ENCODE assay signal across 18 cellular contexts in the genomic region with DNA sequence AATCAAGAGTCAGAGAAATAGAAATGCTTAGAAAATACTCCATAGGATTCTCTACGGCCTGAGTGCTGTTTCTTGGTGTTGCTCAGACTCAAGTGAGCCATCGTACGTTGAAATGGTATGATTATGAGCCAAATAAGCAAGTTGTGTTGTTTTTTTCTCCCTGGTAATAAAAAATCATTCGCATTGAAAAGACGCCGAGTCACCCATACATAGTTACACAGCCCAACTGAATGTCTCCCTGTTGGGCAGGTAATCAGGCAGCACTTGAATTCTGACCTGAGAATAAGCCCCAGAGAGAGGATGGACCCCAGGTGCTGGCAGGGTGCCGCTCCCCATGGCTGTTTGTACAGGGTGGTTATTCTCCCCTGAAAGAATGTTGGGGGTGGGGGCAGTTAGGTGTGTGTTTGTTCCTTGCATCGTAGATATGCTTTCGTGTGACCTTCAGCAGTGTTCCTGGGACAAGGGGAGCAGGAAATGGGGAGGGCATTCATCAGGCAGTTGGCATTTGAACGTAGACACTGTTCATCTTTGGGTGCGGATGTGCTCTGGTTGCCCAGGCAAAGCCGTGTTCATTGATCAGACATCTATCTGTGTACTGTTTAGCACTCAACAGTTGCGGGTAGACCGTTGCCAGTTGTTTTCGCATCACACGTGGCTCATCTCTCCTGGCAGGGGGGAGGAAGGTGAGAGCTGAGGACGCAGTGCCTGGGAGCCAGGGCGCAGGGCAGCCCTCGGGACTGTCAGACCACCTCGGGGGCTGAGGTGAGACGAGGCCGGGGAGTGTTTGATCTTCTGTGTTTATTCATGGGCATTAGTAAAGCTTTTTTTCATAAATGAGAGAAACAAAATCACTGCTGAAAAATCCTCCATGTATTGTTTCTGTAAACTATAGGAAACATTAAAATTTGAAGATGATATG. TPM values are rescaled to one million over a fixed set of nuclear protein-coding genes. Genes with fewer than 3 reads are reported as not detected.
DNase-seq lines count a peak whose midpoint lies in the region; ATAC-seq, FAIRE-seq and TF ChIP-seq lines count a peak whose summit lies in the region.
"Had no signal": no experiment of that assay in that cellular context is flagged by ENCODE, and none has a peak within 500 bp of the region (broad histone marks: within the 10 kb centered on the region; RNA-seq: fewer than 3 reads in every experiment).

No MANE protein-coding gene starts in this region.

- TF ChIP-seq RAD21 in A549 (conservative IDR thresholded peaks at IDR 0.05 in 1 of 2, IDR thresholded peaks at IDR 0.05 in 1 of 2): peak in 1 of 2 experiments; percentile 27; a peak in 1 of 5 replicates
- no peak for TF ChIP-seq RAD21 in HepG2 (CRISPR knock-in tag; IDR thresholded peaks at IDR 0.05)

- H3K4me1 ChIP-seq in A549 (peaks cover 76% of the 10 kb centered on the region), HUES6 (ENCODE audit: control insufficient read depth, insufficient read depth, low read length) (peaks cover 22% of the 10 kb centered on the region), body of pancreas (peaks cover 25% of the 10 kb centered on the region), HepG2 (ENCODE audit: insufficient read depth, low read length) (peaks cover 57% of the 10 kb centered on the region)

- no peaks in the 10 kb centered on the region for H3K36me3 Mint-ChIP-seq in activated T-helper 1 cell treated with anti-CD3 and anti-CD28 coated beads, Interleukin-12 subunit alpha, Interleukin-12 subunit beta, Interleukin-2, Interleukin-4 antibody, amounts not matched to agents 30 ng/mL and 10 ng/mL and 1 ng/mL, durations not matched to agents 14 hours and 24 hours and 36 hours (ENCODE audit: low read depth)

- ATAC-seq in A549 (peak; percentile 42 to 75; a peak in 5 of 6 replicates), body of pancreas (peak; percentile 51), HepG2 (peak; percentile 17; the same call in 2 of the 3 replicates), sciatic nerve (no peak)

- no peak overlapping the region for H2AFZ ChIP-seq in HepG2 (ENCODE audit: low read length)

- no peak for TF ChIP-seq CTCF in A549 (IDR thresholded peaks at IDR 0.05)
- TF ChIP-seq CTCF in body of pancreas (IDR thresholded peaks at IDR 0.05): no peak
- no peak for TF ChIP-seq CTCF in HepG2 (CRISPR knock-in tag; IDR thresholded peaks at IDR 0.05)

- WGBS in A549 (ENCODE audit: missing lambda C conversion rate): 3% methylated on average over 22 of the region's 22 CpGs
- WGBS in body of pancreas, 2 donors: 66 to 68% methylated on average over 20 to 22 of the region's 22 CpGs
- 72% methylated on average over 22 of the region's 22 CpGs for WGBS in HepG2 (ENCODE audit: low lambda C conversion rate)

- H3K4me3 ChIP-seq in A549 (peak overlapping the region; percentile 17; the same call in 1 of the 3 replicates), HUES6 (ENCODE audit: low read depth, low read length) (no peak overlapping the region), body of pancreas (no peak overlapping the region), HepG2 (replicated peaks in 1 of 3; ENCODE audit: insufficient read depth in 1 of 3, low read depth in 2 of 3, low read length in 3 of 3) (no peak overlapping the region)
- H3K4me3 ChIP-seq: Peyer's patch had no signal

- in situ Hi-C loops in HepG2 (cut with HindIII; ENCODE audit: extremely low pct_ligation_motif_present, low pct_unique_long_range_greater_than_20kb): no loop called here

- TF ChIP-seq EP300 in A549 (IDR thresholded peaks at IDR 0.05) (peak; percentile 53 to 91; a peak in 3 of 5 replicates), HepG2 (IDR thresholded peaks at IDR 0.05; ENCODE audit: low read depth in 2 of 2, low read length in 2 of 2) (no peak), HepG2 (CRISPR knock-in tag; IDR thresholded peaks at IDR 0.05; ENCODE audit: borderline replicate concordance) (peak; percentile 80)

- peaks cover 2% of the 10 kb centered on the region for H3K27me3 Mint-ChIP-seq in activated T-helper 1 cell treated with anti-CD3 and anti-CD28 coated beads, Interleukin-12 subunit alpha, Interleukin-12 subunit beta, Interleukin-2, Interleukin-4 antibody, amounts not matched to agents 30 ng/mL and 10 ng/mL and 1 ng/mL, durations not matched to agents 14 hours and 24 hours and 36 hours (ENCODE audit: insufficient read depth)

- POLR2A ChIA-PET in A549 (lab: Yijun Ruan, JAX): no interaction called here
- POLR2A ChIA-PET in HepG2 (lab: Yijun Ruan, JAX): no interaction called here

- peak; percentile 62 to 90 for DNase-seq in A549 (ENCODE audit: low read depth in 1 of 2, low spot score in 1 of 2)
- DNase-seq in body of pancreas: peak; percentile 38 to 60 (median 50)
- DNase-seq in HepG2 (ENCODE audit: low spot score): peak; percentile 83
- no peak for DNase-seq in stimulated activated CD4-positive, alpha-beta T cell treated with anti-CD3 and anti-CD28 coated beads, Interleukin-12 subunit alpha, Interleukin-12 subunit beta, amount 100 ng/mL, for 4 hours
- no peak for DNase-seq in GM12892 (ENCODE audit: insufficient read length)
- DNase-seq in sciatic nerve (ENCODE audit: low spot score): no peak
- DNase-seq in activated T-helper 1 cell treated with anti-CD3 and anti-CD28 coated beads, Interleukin-12 subunit alpha, Interleukin-12 subunit beta, Interleukin-2, Interleukin-4 antibody, amounts not matched to agents 30 ng/mL and 10 ng/mL and 1 ng/mL, durations not matched to agents 14 hours and 24 hours and 36 hours (ENCODE audit: low spot score): no peak
- DNase-seq: C1 segment of cervical spinal cord, DMS53, Kasumi-1, NCI-H1417, NCI-H1930, NCI-H2171, NCI-H82, Peyer's patch, SHP77 had no signal

- H3K9me3 Mint-ChIP-seq in activated T-helper 1 cell treated with anti-CD3 and anti-CD28 coated beads, Interleukin-12 subunit alpha, Interleukin-12 subunit beta, Interleukin-2, Interleukin-4 antibody, amounts not matched to agents 30 ng/mL and 10 ng/mL and 1 ng/mL, durations not matched to agents 14 hours and 24 hours and 36 hours: no peaks in the 10 kb centered on the region

- H3K79me2 ChIP-seq in HepG2 (ENCODE audit: insufficient read depth, low read length): no peaks in the 10 kb centered on the region

- H3K9me3 ChIP-seq in A549: no peaks in the 10 kb centered on the region
- no peaks in the 10 kb centered on the region for H3K9me3 ChIP-seq in HUES6 (ENCODE audit: control insufficient read depth, insufficient read depth, low read depth, low read length)
- H3K9me3 ChIP-seq in body of pancreas: no peaks in the 10 kb centered on the region
- H3K9me3 ChIP-seq in HepG2 (ENCODE audit: low read length): no peaks in the 10 kb centered on the region
- H3K9me3 ChIP-seq: Peyer's patch had no signal

- CTCF ChIA-PET in A549 (lab: Yijun Ruan, JAX) (no interaction called here), HepG2 (lab: Yijun Ruan, JAX; ENCODE audit: low intra/inter-chr PET ratio, low total read pairs) (no interaction called here)

- H3K27ac Mint-ChIP-seq in activated T-helper 1 cell treated with anti-CD3 and anti-CD28 coated beads, Interleukin-12 subunit alpha, Interleukin-12 subunit beta, Interleukin-2, Interleukin-4 antibody, amounts not matched to agents 30 ng/mL and 10 ng/mL and 1 ng/mL, durations not matched to agents 14 hours and 24 hours and 36 hours: no peak overlapping the region

- H3K27me3 ChIP-seq in HUES6 (ENCODE audit: control insufficient read depth, insufficient read depth, low read length) (no peaks in the 10 kb centered on the region), body of pancreas (no peaks in the 10 kb centered on the region), HepG2 (ENCODE audit: control insufficient read depth in 1 of 2, insufficient read depth in 2 of 2, low read length in 2 of 2) (no peaks in the 10 kb centered on the region; a peak in 1 of 5 replicates)
- H3K27me3 ChIP-seq: Peyer's patch had no signal

- no peaks in the 10 kb centered on the region for H3K4me1 Mint-ChIP-seq in activated T-helper 1 cell treated with anti-CD3 and anti-CD28 coated beads, Interleukin-12 subunit alpha, Interleukin-12 subunit beta, Interleukin-2, Interleukin-4 antibody, amounts not matched to agents 30 ng/mL and 10 ng/mL and 1 ng/mL, durations not matched to agents 14 hours and 24 hours and 36 hours (ENCODE audit: low read depth)

- FAIRE-seq in A549 (lab: Jason Lieb, UNC) (peak; percentile 46), HepG2 (lab: Jason Lieb, UNC) (peak; percentile 57), GM12892 (lab: Jason Lieb, UNC) (no peak)

- peak overlapping the region; percentile 91 to 98 for H3K27ac ChIP-seq in A549
- H3K27ac ChIP-seq in HUES6 (ENCODE audit: low read depth, low read length): 0 out of 2 replicates have a peak overlapping the region, but pooled peaks have one; percentile 12
- H3K27ac ChIP-seq in body of pancreas: peak overlapping the region; percentile 12 to 70 (median 42)
- H3K27ac ChIP-seq in HepG2 (ENCODE audit: extremely low read length, insufficient read depth, low read length): no peak overlapping the region
- H3K27ac ChIP-seq: HL-60, Peyer's patch had no signal

- TF ChIP-seq POLR2A in A549 (IDR thresholded peaks at IDR 0.05; ENCODE audit: low read length) (no peak), body of pancreas (IDR thresholded peaks at IDR 0.05) (no peak), HepG2 (IDR thresholded peaks at IDR 0.05; ENCODE audit: insufficient read depth in 1 of 2, low read depth in 2 of 2, low read length in 2 of 2) (no peak), GM12892 (IDR thresholded peaks at IDR 0.05; ENCODE audit: low read depth, low read length) (no peak)

- no TSS peak for BruUV-seq in HepG2 (replicated peaks; lab: Mats Ljungman, UMichigan)

- H4K20me1 ChIP-seq in HepG2 (ENCODE audit: insufficient read depth, low read length): no peaks in the 10 kb centered on the region

- no peak overlapping the region for H3K4me3 Mint-ChIP-seq in activated T-helper 1 cell treated with anti-CD3 and anti-CD28 coated beads, Interleukin-12 subunit alpha, Interleukin-12 subunit beta, Interleukin-2, Interleukin-4 antibody, amounts not matched to agents 30 ng/mL and 10 ng/mL and 1 ng/mL, durations not matched to agents 14 hours and 24 hours and 36 hours

- H3K9ac ChIP-seq in HUES6 (ENCODE audit: low read length): no peak overlapping the region
- H3K9ac ChIP-seq in HepG2 (ENCODE audit: insufficient read depth, low read depth, low read length): no peak overlapping the region; the same call in 1 of the 2 replicates

- peaks cover 20% of the 10 kb centered on the region for H3K36me3 ChIP-seq in HUES6 (ENCODE audit: control insufficient read depth, insufficient read depth, low read length)
- no peaks in the 10 kb centered on the region for H3K36me3 ChIP-seq in body of pancreas (replicated peaks in 1 of 2; ENCODE audit: insufficient read depth in 1 of 2, low read depth in 2 of 2)
- no peaks in the 10 kb centered on the region; a peak in 1 of 5 replicates for H3K36me3 ChIP-seq in HepG2 (replicated peaks in 1 of 2; ENCODE audit: control insufficient read depth in 1 of 2, insufficient read depth in 2 of 2, low read length in 2 of 2)
- H3K36me3 ChIP-seq: Peyer's patch had no signal

- H3K4me2 ChIP-seq in A549: peak overlapping the region; percentile 85
- H3K4me2 ChIP-seq in HepG2 (ENCODE audit: low read depth, low read length): no peak overlapping the region

- intact Hi-C loops in body of pancreas (cut with DNase I): no loop called here
- intact Hi-C loops in HepG2 (cut with micrococcal nuclease; ENCODE audit: unreplicated experiment): no loop called here
- intact Hi-C loops in sciatic nerve (cut with DNase I): no loop called here
- intact Hi-C loops in activated T-helper 1 cell treated with anti-CD3 and anti-CD28 coated beads, Interleukin-12 subunit alpha, Interleukin-12 subunit beta, Interleukin-2, Interleukin-4 antibody, amounts not matched to agents 30 ng/mL and 10 ng/mL and 1 ng/mL, durations not matched to agents 14 hours and 24 hours and 36 hours (cut with micrococcal nuclease): no loop called here

RNA-seq across cellular contexts. Expression of gene MTCL1, which starts 27.3 kb away (rescaled TPM):
- 43.6 and 44.4 TPM in 2 replicates for polyA plus RNA-seq in A549 (2011; rRNA removed)
- 37.2 and 44.0 TPM in 2 replicates for polyA plus RNA-seq in A549 (2012; cell fraction: cytosol; rRNA removed)
- polyA plus RNA-seq in A549 (2012; cell fraction: nucleus; rRNA removed): 153 and 157 TPM in 2 replicates
- polyA plus RNA-seq in A549 (2017; fragmentation: RNase III; extraction: RNeasy Plus Mini Kit Qiagen cat#74134 plus additional on column Dnase treatment): 48.6 to 56.0 TPM (median 49.6 TPM) in 3 replicates
- polyA minus RNA-seq in A549 (2011; rRNA and poly(A)+ RNA removed): 66.2 and 67.8 TPM in 2 replicates
- 10 to 100 TPM; 15.3 to 27.7 TPM for total RNA-seq in body of pancreas
- total RNA-seq in HepG2 (2016; rRNA removed; fragmentation: Illumina TruSeq; extraction: Trizol): 1.5 and 3.1 TPM in 2 replicates
- 13.2 and 14.6 TPM in 2 replicates for total RNA-seq in HepG2 (2016; cell fraction: cytosol; rRNA removed; fragmentation: Illumina TruSeq; extraction: Trizol; ENCODE audit: low read depth)
- 1.3 and 2.8 TPM in 2 replicates for total RNA-seq in HepG2 (2016; cell fraction: insoluble cytoplasmic fraction; rRNA removed; fragmentation: Illumina TruSeq; extraction: Trizol)
- total RNA-seq in HepG2 (2016; cell fraction: membrane; rRNA removed; fragmentation: Illumina TruSeq; extraction: Trizol): 3.0 and 3.1 TPM in 2 replicates
- 3.9 and 5.1 TPM in 2 replicates for total RNA-seq in HepG2 (2016; cell fraction: nucleus; rRNA removed; fragmentation: Illumina TruSeq; extraction: Trizol)
- polyA plus RNA-seq in HepG2 (2011; rRNA removed): 2.0 and 3.2 TPM in 2 replicates
- polyA plus RNA-seq in HepG2 (2011; cell fraction: cytosol; rRNA removed): 1.5 and 2.5 TPM in 2 replicates
- 6.4 and 11.2 TPM in 2 replicates for polyA plus RNA-seq in HepG2 (2011; cell fraction: nucleus; rRNA removed)
- 1.3 and 1.7 TPM in 2 replicates for polyA plus RNA-seq in HepG2 (2012)
- 0.06 and 0.15 TPM in 2 replicates for polyA plus RNA-seq in HepG2 (2016; cell fraction: cytosol; fragmentation: Illumina TruSeq; extraction: Trizol; ENCODE audit: low read depth)
- polyA plus RNA-seq in HepG2 (2016; cell fraction: insoluble cytoplasmic fraction; fragmentation: Illumina TruSeq; extraction: Trizol; ENCODE audit: low read depth): 1.9 and 2.2 TPM in 2 replicates
- 0.32 and 0.42 TPM in 2 replicates for polyA plus RNA-seq in HepG2 (2016; cell fraction: membrane; fragmentation: Illumina TruSeq; extraction: Trizol; ENCODE audit: low read depth)
- 5.4 and 6.1 TPM in 2 replicates for polyA plus RNA-seq in HepG2 (2016; cell fraction: nucleus; fragmentation: Illumina TruSeq; extraction: Trizol; ENCODE audit: insufficient read depth, low read depth)
- 6.9 and 30.0 TPM in 2 replicates for polyA minus RNA-seq in HepG2 (2011; rRNA and poly(A)+ RNA removed; ENCODE audit: low replicate concordance)
- polyA minus RNA-seq in HepG2 (2011; cell fraction: cytosol; rRNA and poly(A)+ RNA removed): 2.4 and 3.2 TPM in 2 replicates
- polyA minus RNA-seq in HepG2 (2011; cell fraction: nucleus; rRNA and poly(A)+ RNA removed): 13.9 and 18.2 TPM in 2 replicates
- not detected for polyA plus RNA-seq in GM12892 (2012; ENCODE audit: missing spikeins)
- 14.6 TPM for total RNA-seq in sciatic nerve
- 0.20 and 0.80 TPM in 2 replicates for total RNA-seq in activated T-helper 1 cell treated with anti-CD3 and anti-CD28 coated beads, Interleukin-12 subunit alpha, Interleukin-12 subunit beta, Interleukin-2, Interleukin-4 antibody, amounts not matched to agents 30 ng/mL and 10 ng/mL and 1 ng/mL, durations not matched to agents 14 hours and 24 hours and 36 hours

Comparison
In these comparisons a context has a peak if more than half of its experiments do, and no peak if none do; other contexts are left out.
1. DNase-seq: peak in A549 (2 of 2), body of pancreas (4 of 4) and HepG2 (single experiment); none in stimulated activated CD4-positive, alpha-beta T cell treated with anti-CD3 and anti-CD28 coated beads, Interleukin-12 subunit alpha, Interleukin-12 subunit beta, amount 100 ng/mL, for 4 hours (single experiment), GM12892 (single experiment), sciatic nerve (single experiment) and activated T-helper 1 cell treated with anti-CD3 and anti-CD28 coated beads, Interleukin-12 subunit alpha, Interleukin-12 subunit beta, Interleukin-2, Interleukin-4 antibody, amounts not matched to agents 30 ng/mL and 10 ng/mL and 1 ng/mL, durations not matched to agents 14 hours and 24 hours and 36 hours (single experiment).
2. Of the 38 proteins assayed by ChIP-seq in both HepG2 and A549: peak only in HepG2: NFE2L2; only in A549: ESRRA, JUN, JUNB, MAFK, MAX and MYC; in both: none; in neither: 26; mixed calls (peak in some experiments, not most) for 5.